ENCODE assay signal across 1 cellular context in genomic region chr6:102853249-102853955, GRCh38.
TF ChIP-seq lines count a peak whose summit lies in the region.

No MANE protein-coding gene starts in this region.

TF ChIP-seq in GM23338, 12 proteins besides CTCF, POLR2A, EP300 and RAD21:
- TF ChIP-seq POLR2AphosphoS5 (IDR thresholded peaks at IDR 0.05; ENCODE audit: low read depth) (no peak), ZNF114 (CRISPR knock-in tag; IDR thresholded peaks at IDR 0.05) (no peak), CREB1 (CRISPR knock-in tag; IDR thresholded peaks at IDR 0.05; ENCODE audit: low read depth) (no peak), ETS1 (IDR thresholded peaks at IDR 0.05) (no peak), STAT1 (IDR thresholded peaks at IDR 0.05; ENCODE audit: unreplicated experiment) (no peak), NANOG (IDR thresholded peaks at IDR 0.05; ENCODE audit: borderline replicate concordance) (no peak), ZNF462 (CRISPR knock-in tag; IDR thresholded peaks at IDR 0.05) (no peak), EZH2phosphoT487 (IDR thresholded peaks at IDR 0.05; ENCODE audit: unreplicated experiment) (no peak), ZNF331 (CRISPR knock-in tag; IDR thresholded peaks at IDR 0.05; ENCODE audit: low read depth) (no peak), EZH2 (IDR thresholded peaks at IDR 0.05; ENCODE audit: low read depth, unreplicated experiment) (no peak), REST (IDR thresholded peaks at IDR 0.05; ENCODE audit: unreplicated experiment) (no peak), JUNB (IDR thresholded peaks at IDR 0.05; ENCODE audit: unreplicated experiment) (no peak)
